In the genomic region with DNA sequence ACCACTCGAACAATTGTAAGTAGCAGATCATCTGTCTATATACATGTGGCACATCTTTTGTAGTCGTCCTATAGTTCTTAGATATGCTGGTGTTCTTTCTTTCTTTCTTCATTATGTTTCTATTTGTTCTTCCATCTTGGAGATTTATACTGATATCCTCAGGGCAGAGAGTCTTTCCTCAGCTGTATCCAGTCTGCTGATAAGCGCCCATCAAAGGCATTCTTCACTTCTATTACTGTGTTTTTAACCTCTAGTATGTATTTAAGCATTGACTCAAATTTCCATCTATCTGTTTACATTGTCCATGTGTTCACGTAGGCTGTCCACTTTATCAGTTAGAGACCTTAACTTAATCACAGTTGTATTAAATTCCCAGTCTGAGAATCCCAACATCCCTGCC, we compare ENCODE assay signal across 23 cellular contexts.
DNase-seq lines count a peak whose midpoint lies in the region; ATAC-seq and TF ChIP-seq lines count a peak whose summit lies in the region.
"Had no signal": no experiment of that assay in that cellular context is flagged by ENCODE, and none has a peak within 500 bp of the region (broad histone marks: within the 10 kb centered on the region; RNA-seq: fewer than 3 reads in every experiment).

No MANE protein-coding gene starts in this region.

- H3K36me3 Mint-ChIP-seq in Caco-2 (ENCODE audit: insufficient read depth, unreplicated experiment): no peaks in the 10 kb centered on the region
- H3K36me3 Mint-ChIP-seq: CD8-positive, alpha-beta T cell had no signal

- no peaks in the 10 kb centered on the region for H3K9me3 ChIP-seq in Caco-2
- H3K9me3 ChIP-seq in HEK293 (ENCODE audit: control insufficient read depth, insufficient read depth, low read depth, low read length): no peaks in the 10 kb centered on the region
- no peaks in the 10 kb centered on the region for H3K9me3 ChIP-seq in hepatocyte (ENCODE audit: low read depth)
- no peaks in the 10 kb centered on the region for H3K9me3 ChIP-seq in smooth muscle cell (replicated peaks; ENCODE audit: low read depth)
- H3K9me3 ChIP-seq in adrenal gland (replicated peaks in 1 of 3): peaks cover 0 to 5% (median 0%) of the 10 kb centered on the region in 3 donors
- H3K9me3 ChIP-seq: A549; BLaER1 treated with 17β-estradiol and CSF1 and Interleukin-3, amounts not matched to agents 10 nM and 100 nM had no signal

- peaks cover 15% of the 10 kb centered on the region for H3K4me1 Mint-ChIP-seq in Caco-2 (ENCODE audit: low read depth, unreplicated experiment)
- H3K4me1 Mint-ChIP-seq: B cell had no signal

- no peak overlapping the region for H3K9ac ChIP-seq in smooth muscle cell (ENCODE audit: low read depth)
- H3K9ac ChIP-seq: BLaER1 treated with 17β-estradiol and CSF1 and Interleukin-3, amounts not matched to agents 10 nM and 100 nM had no signal

- peaks cover 12% of the 10 kb centered on the region for H3K9me3 Mint-ChIP-seq in Caco-2 (ENCODE audit: unreplicated experiment)

- H3K4me1 ChIP-seq in Caco-2 (peaks cover 17% of the 10 kb centered on the region), HEK293 (ENCODE audit: control insufficient read depth, insufficient read depth, low read length) (no peaks in the 10 kb centered on the region), hepatocyte (ENCODE audit: insufficient read depth) (no peaks in the 10 kb centered on the region), smooth muscle cell (ENCODE audit: low read depth) (no peaks in the 10 kb centered on the region), adrenal gland (replicated peaks in 1 of 2) (no peaks in the 10 kb centered on the region)
- H3K4me1 ChIP-seq: A549; BLaER1 treated with 17β-estradiol and CSF1 and Interleukin-3, amounts not matched to agents 10 nM and 100 nM had no signal

- no peaks in the 10 kb centered on the region for H3K9me2 ChIP-seq in hepatocyte (replicated peaks; ENCODE audit: insufficient read depth)

- H3K4me3 ChIP-seq in Caco-2 (ENCODE audit: low read depth, low read length) (no peak overlapping the region), HEK293 (ENCODE audit: low read depth, low read length) (no peak overlapping the region), hepatocyte (no peak overlapping the region), smooth muscle cell (no peak overlapping the region), adrenal gland (no peak overlapping the region)
- H3K4me3 ChIP-seq: A549; BLaER1 treated with 17β-estradiol and CSF1 and Interleukin-3, amounts not matched to agents 10 nM and 100 nM; GM12878 had no signal

- peak; percentile 54 to 67 for DNase-seq in Caco-2
- DNase-seq in hepatocyte (ENCODE audit: low spot score): no peak
- DNase-seq in smooth muscle cell (lab: John Stamatoyannopoulos, UW; ENCODE audit: unreplicated experiment): no peak
- DNase-seq in NCI-H446 (lab: John Stamatoyannopoulos, UW): no peak
- DNase-seq in adrenal gland: no peak
- DNase-seq: AML-193; CD4-positive, alpha-beta T cell; CD8-positive, alpha-beta T cell; DMS 273 treated with DMSO at 0.1 percent for 48 hours; DMS153; DMS53; DMS79; DND-41; EL; GDM1 had no signal

- H3K4me2 ChIP-seq in hepatocyte: no peak overlapping the region
- H3K4me2 ChIP-seq in smooth muscle cell: peak overlapping the region; percentile 11
- H3K4me2 ChIP-seq: A549; BLaER1 treated with 17β-estradiol and CSF1 and Interleukin-3, amounts not matched to agents 10 nM and 100 nM had no signal

- TF ChIP-seq POLR2A in adrenal gland (IDR thresholded peaks at IDR 0.05): no peak

- no peaks in the 10 kb centered on the region for H3K27me3 Mint-ChIP-seq in Caco-2 (ENCODE audit: insufficient read depth, unreplicated experiment)
- H3K27me3 Mint-ChIP-seq: B cell; CD4-positive, alpha-beta T cell had no signal

- H3K4me3 Mint-ChIP-seq in Caco-2 (ENCODE audit: unreplicated experiment): no peak overlapping the region
- H3K4me3 Mint-ChIP-seq: B cell; CD4-positive, alpha-beta T cell; CD8-positive, alpha-beta T cell had no signal

- no TSS peak for BruUV-seq in Caco-2 (replicated peaks; lab: Mats Ljungman, UMichigan)

- 26% methylated on average over 4 of the region's 4 CpGs for WGBS in hepatocyte (ENCODE audit: low lambda C conversion rate, missing lambda C conversion rate)
- 62% methylated on average over 4 of the region's 4 CpGs for WGBS in smooth muscle cell (ENCODE audit: low lambda C conversion rate)
- 65 to 77% (median 68%) methylated on average over 4 of the region's 4 CpGs for WGBS in adrenal gland, 4 donors

- H3K27me3 ChIP-seq in Caco-2 (replicated peaks; ENCODE audit: control insufficient read depth, insufficient read depth, low read length): no peaks in the 10 kb centered on the region
- no peaks in the 10 kb centered on the region for H3K27me3 ChIP-seq in hepatocyte
- H3K27me3 ChIP-seq in smooth muscle cell (ENCODE audit: low read depth): peaks cover 4% of the 10 kb centered on the region
- H3K27me3 ChIP-seq in adrenal gland: no peaks in the 10 kb centered on the region
- H3K27me3 ChIP-seq: BLaER1 treated with 17β-estradiol and CSF1 and Interleukin-3, amounts not matched to agents 10 nM and 100 nM had no signal

- POLR2A ChIA-PET in Caco-2 (lab: Charles Lee): no interaction called here
- POLR2A ChIA-PET in HEK293 (lab: Yijun Ruan, JAX): no interaction called here

- TF ChIP-seq CTCF in Caco-2 (IDR thresholded peaks at IDR 0.05; ENCODE audit: insufficient read depth in 1 of 2, low read depth in 1 of 2, low read length in 1 of 2, severe bottlenecking in 1 of 2, unreplicated experiment in 1 of 2) (no peak), HEK293 (tag by site-specific recombination; IDR thresholded peaks at IDR 0.05) (no peak), hepatocyte (IDR thresholded peaks at IDR 0.05; ENCODE audit: poor library complexity) (no peak), smooth muscle cell (IDR thresholded peaks at IDR 0.05; ENCODE audit: borderline replicate concordance, insufficient read depth, poor library complexity, severe bottlenecking) (no peak), adrenal gland (IDR thresholded peaks at IDR 0.05) (no peak)

- intact Hi-C loops in Caco-2 (cut with micrococcal nuclease; ENCODE audit: unreplicated experiment) (loop anchor here (1.0 to 10.0 kb wide), 3 partner anchors 32 to 338 kb away; no protein-coding TSS in a partner anchor), adrenal gland (cut with DNase I) (no loop called here)

- H4K20me1 ChIP-seq in hepatocyte (ENCODE audit: insufficient read depth, poor library complexity, severe bottlenecking) (no peaks in the 10 kb centered on the region), smooth muscle cell (ENCODE audit: low read depth) (no peaks in the 10 kb centered on the region)
- H4K20me1 ChIP-seq: BLaER1 treated with 17β-estradiol and CSF1 and Interleukin-3, amounts not matched to agents 10 nM and 100 nM had no signal

- no peaks in the 10 kb centered on the region for H3F3A ChIP-seq in smooth muscle cell (ENCODE audit: low read depth)

- CTCF ChIA-PET in Caco-2 (lab: Charles Lee): no interaction called here
- CTCF ChIA-PET in HEK293 (lab: Yijun Ruan, JAX): interaction anchor here (1.2 kb wide), 1 partner anchor 37 kb away, joined by 3 read pairs; no protein-coding TSS in a partner anchor

- H3K27ac Mint-ChIP-seq in Caco-2 (ENCODE audit: unreplicated experiment): no peak overlapping the region
- H3K27ac Mint-ChIP-seq: B cell; CD4-positive, alpha-beta T cell; CD8-positive, alpha-beta T cell had no signal

- H3K27ac ChIP-seq in HEK293 (ENCODE audit: extremely low read depth, low read depth, low read length) (no peak overlapping the region), hepatocyte (no peak overlapping the region), smooth muscle cell (ENCODE audit: low read depth) (no peak overlapping the region), adrenal gland (no peak overlapping the region)
- H3K27ac ChIP-seq: 22Rv1; A549; BLaER1 treated with 17β-estradiol and CSF1 and Interleukin-3, amounts not matched to agents 10 nM and 100 nM; C4-2B had no signal

- H3K36me3 ChIP-seq in Caco-2 (ENCODE audit: control insufficient read depth, insufficient read depth, low read length): no peaks in the 10 kb centered on the region
- H3K36me3 ChIP-seq in HEK293 (ENCODE audit: control insufficient read depth in 2 of 2, insufficient read depth in 1 of 2, low read length in 2 of 2): no peaks in the 10 kb centered on the region
- no peaks in the 10 kb centered on the region for H3K36me3 ChIP-seq in hepatocyte (replicated peaks; ENCODE audit: insufficient read depth, low read depth)
- no peaks in the 10 kb centered on the region for H3K36me3 ChIP-seq in smooth muscle cell (ENCODE audit: low read depth)
- H3K36me3 ChIP-seq in adrenal gland (replicated peaks in 1 of 2): no peaks in the 10 kb centered on the region
- H3K36me3 ChIP-seq: BLaER1 treated with 17β-estradiol and CSF1 and Interleukin-3, amounts not matched to agents 10 nM and 100 nM had no signal

- no peak for ATAC-seq in HG02623 (IDR thresholded peaks at IDR 0.05; ENCODE audit: unreplicated experiment)
- ATAC-seq: A549; CD8-positive, alpha-beta T cell; GM12878 had no signal

- H3K79me2 ChIP-seq in hepatocyte: no peaks in the 10 kb centered on the region
- no peaks in the 10 kb centered on the region for H3K79me2 ChIP-seq in smooth muscle cell (ENCODE audit: low read depth)

- peak overlapping the region; percentile 4 for H2AFZ ChIP-seq in hepatocyte
- no peak overlapping the region for H2AFZ ChIP-seq in smooth muscle cell (ENCODE audit: low read depth)

TF ChIP-seq in HEK293, 187 proteins besides CTCF, POLR2A, EP300 and RAD21:
- TF ChIP-seq ZNF623 (tag by site-specific recombination; IDR thresholded peaks at IDR 0.05) (no peak), ZNF548 (tag by site-specific recombination; IDR thresholded peaks at IDR 0.05) (no peak), ZNF658 (tag by site-specific recombination; IDR thresholded peaks at IDR 0.05) (no peak), TCF7L2 (IDR thresholded peaks at IDR 0.05; ENCODE audit: borderline replicate concordance, low read depth, low read length) (peak; percentile 15; the same call in 1 of the 2 replicates)

Comparison
In these comparisons a context has a peak if more than half of its experiments do, and no peak if none do; other contexts are left out.
1. DNase-seq: peak in Caco-2 (2 of 2); none in hepatocyte (single experiment), smooth muscle cell (single experiment), NCI-H446 (0 of 2) and adrenal gland (0 of 7).